28 cellular contexts compared by ENCODE assay signal in genomic region chr2:101450965-101451364, GRCh38. TPM values are rescaled to one million over a fixed set of nuclear protein-coding genes. Genes with fewer than 3 reads are reported as not detected.
"Had no signal": no experiment of that assay in that cellular context is flagged by ENCODE, and none has a peak within 500 bp of the region (broad histone marks: within the 10 kb centered on the region; RNA-seq: fewer than 3 reads in every experiment).

No MANE protein-coding gene starts in this region.

- H2AFZ ChIP-seq: hepatocyte had no signal

- H3K4me3 ChIP-seq: coronary artery, dorsolateral prefrontal cortex, esophagus squamous epithelium, gastrocnemius medialis, gastroesophageal sphincter, heart left ventricle, heart right ventricle, hepatocyte had no signal

- DNase-seq: cortex of kidney; dermis blood vessel endothelial cell; dorsolateral prefrontal cortex; effector CD4-positive, alpha-beta T cell; effector CD8-positive, alpha-beta T cell; effector memory CD4-positive, alpha-beta T cell; effector memory CD8-positive, alpha-beta T cell; endodermal cell; erythroblast; esophagus squamous epithelium; foreskin fibroblast; foreskin keratinocyte; foreskin melanocyte; gastrocnemius medialis; glutamatergic neuron; head of caudate nucleus; heart left ventricle; heart right ventricle had no signal

- FAIRE-seq: colon, endometrium, endothelial cell of umbilical vein, frontal cortex had no signal

- ATAC-seq: effector memory CD8-positive, alpha-beta T cell; esophagus mucosa; foreskin keratinocyte; gastrocnemius medialis; gastroesophageal sphincter; heart left ventricle; heart right ventricle had no signal

- H3K4me1 ChIP-seq: esophagus squamous epithelium, gastrocnemius medialis, gastroesophageal sphincter, heart left ventricle had no signal

- H3K4me2 ChIP-seq: hepatocyte had no signal

- H3K36me3 ChIP-seq: esophagus squamous epithelium, gastrocnemius medialis, gastroesophageal sphincter, heart left ventricle had no signal

- H3K27me3 ChIP-seq: dorsolateral prefrontal cortex, esophagus squamous epithelium, foreskin keratinocyte, gastrocnemius medialis, gastroesophageal sphincter, hepatocyte had no signal

- H3K79me2 ChIP-seq: hepatocyte had no signal

- H3K9me3 ChIP-seq: esophagus squamous epithelium, gastrocnemius medialis, gastroesophageal sphincter had no signal

- H3K27ac ChIP-seq: coronary artery, epithelial cell of prostate, esophagus squamous epithelium, foreskin keratinocyte, gastrocnemius medialis, gastroesophageal sphincter, heart left ventricle, heart right ventricle, hepatocyte had no signal

RNA-seq across cellular contexts. Expression of gene RFX8, which starts 23.9 kb away (rescaled TPM):
- total RNA-seq: endodermal cell, epithelial cell of proximal tubule, esophagus mucosa, hepatocyte had no signal
